ENCODE assay signal across 12 cellular contexts in genomic region chr15:45077391-45077790, GRCh38. TPM values are rescaled to one million over a fixed set of nuclear protein-coding genes. Genes with fewer than 3 reads are reported as not detected.
DNase-seq lines count a peak whose midpoint lies in the region; ATAC-seq, FAIRE-seq and TF ChIP-seq lines count a peak whose summit lies in the region.
"Not testable (repeated sequence)": the region's sequence is repeated elsewhere in the genome, so short reads cannot be mapped to it uniquely, and the experiment has no call there.
"Had no signal": no experiment of that assay in that cellular context is flagged by ENCODE, and none has a peak within 500 bp of the region (broad histone marks: within the 10 kb centered on the region; RNA-seq: fewer than 3 reads in every experiment).

No MANE protein-coding gene starts in this region.

- dilution Hi-C loops in endothelial cell of umbilical vein (cut with MboI; ENCODE audit: extremely low pct_ligation_motif_present, low sequenced_read_pairs): not testable (repeated sequence)

- FAIRE-seq in endothelial cell of umbilical vein (lab: Jason Lieb, UNC): not testable (repeated sequence)

- CTCF ChIA-PET in HEK293 (lab: Yijun Ruan, JAX); endothelial cell of umbilical vein (lab: Charles Lee): not testable (repeated sequence)

- BruUV-seq in endothelial cell of umbilical vein (replicated peaks; lab: Mats Ljungman, UMichigan): not testable (repeated sequence)

- not testable (repeated sequence) for H3K4me3 ChIP-seq in HEK293 (ENCODE audit: low read depth, low read length); ascending aorta; endothelial cell of umbilical vein (replicated peaks in 1 of 3; ENCODE audit: insufficient read depth in 1 of 3, low read depth in 1 of 3, low read length in 3 of 3); right cardiac atrium (ENCODE audit: low read length); mucosa of descending colon; transverse colon

- ATAC-seq in right cardiac atrium: peak; percentile 34 to 46
- ATAC-seq in mucosa of descending colon: peak; percentile 34

- H3K36me3 ChIP-seq in HEK293 (ENCODE audit: control insufficient read depth in 2 of 2, insufficient read depth in 1 of 2, low read length in 2 of 2); ascending aorta; endothelial cell of umbilical vein (ENCODE audit: control insufficient read depth in 2 of 2, extremely low read depth in 1 of 2, insufficient read depth in 2 of 2, low read length in 2 of 2); mucosa of descending colon (ENCODE audit: low read depth); transverse colon: not testable (repeated sequence)

- not testable (repeated sequence) for H3K27ac ChIP-seq in HEK293 (ENCODE audit: extremely low read depth, low read depth, low read length); endothelial cell of umbilical vein (ENCODE audit: insufficient read depth, low read depth, low read length)
- peak overlapping the region; percentile 62 to 64 for H3K27ac ChIP-seq in ascending aorta
- peak overlapping the region; percentile 23 for H3K27ac ChIP-seq in right cardiac atrium (ENCODE audit: low read length)
- H3K27ac ChIP-seq in transverse colon: peak overlapping the region in 1 of 4 donors; percentile 40

- not testable (repeated sequence) for TF ChIP-seq POLR2A in endothelial cell of umbilical vein (IDR thresholded peaks at IDR 0.05; ENCODE audit: low read depth, low read length); transverse colon (IDR thresholded peaks at IDR 0.05)

- H2AFZ ChIP-seq in endothelial cell of umbilical vein (ENCODE audit: low read depth, low read length): not testable (repeated sequence)

- not testable (repeated sequence) for H3K4me1 ChIP-seq in HEK293 (ENCODE audit: control insufficient read depth, insufficient read depth, low read length); ascending aorta; endothelial cell of umbilical vein (ENCODE audit: control insufficient read depth, extremely low read depth, insufficient read depth, low read length); right cardiac atrium (ENCODE audit: control insufficient read depth, insufficient read depth, low read length); mucosa of descending colon (ENCODE audit: low read depth); transverse colon

- not testable (repeated sequence) for H3K27me3 ChIP-seq in ascending aorta; endothelial cell of umbilical vein (ENCODE audit: control insufficient read depth in 2 of 2, insufficient read depth in 2 of 2, low read length in 2 of 2); right cardiac atrium (ENCODE audit: control insufficient read depth, insufficient read depth); transverse colon

- in situ Hi-C loops in transverse colon (cut with MboI; ENCODE audit: low pct_ligation_motif_present in 1 of 4, low pct_unique_long_range_greater_than_20kb in 1 of 4, low sequenced_read_pairs in 3 of 4): not testable (repeated sequence)

- POLR2A ChIA-PET in HEK293 (lab: Yijun Ruan, JAX); endothelial cell of umbilical vein (lab: Charles Lee): not testable (repeated sequence)

- TF ChIP-seq CTCF in HEK293 (tag by site-specific recombination; IDR thresholded peaks at IDR 0.05); ascending aorta (IDR thresholded peaks at IDR 0.05); endothelial cell of umbilical vein (IDR thresholded peaks at IDR 0.05; ENCODE audit: extremely low read depth in 1 of 2, insufficient read depth in 1 of 2, low read depth in 1 of 2, low read length in 2 of 2); mucosa of descending colon (IDR thresholded peaks at IDR 0.05); transverse colon (IDR thresholded peaks at IDR 0.05): not testable (repeated sequence)

- TF ChIP-seq EP300 in transverse colon (IDR thresholded peaks at IDR 0.05; ENCODE audit: low read depth): not testable (repeated sequence)

- 52% methylated on average over 2 of the region's 2 CpGs for WGBS in right cardiac atrium
- WGBS in transverse colon (ENCODE audit: low coverage in 1 of 2), 2 donors: 46 to 67% methylated on average over 2 of the region's 2 CpGs

- H3K9ac ChIP-seq in endothelial cell of umbilical vein (replicated peaks; ENCODE audit: extremely low read depth, insufficient read depth, low read length): not testable (repeated sequence)

- intact Hi-C loops in ascending aorta (cut with DNase I); endothelial cell of umbilical vein (cut with micrococcal nuclease); right cardiac atrium (cut with DNase I); mucosa of descending colon (cut with DNase I, micrococcal nuclease); transverse colon (cut with DNase I; ENCODE audit: low total_unique reads): not testable (repeated sequence)

- H3K79me2 ChIP-seq in endothelial cell of umbilical vein (ENCODE audit: control insufficient read depth, insufficient read depth, low read length): not testable (repeated sequence)

- H3K4me2 ChIP-seq in endothelial cell of umbilical vein (ENCODE audit: insufficient read depth, low read length): not testable (repeated sequence)

- not testable (repeated sequence) for DNase-seq in ascending aorta (ENCODE audit: low spot score in 2 of 2); right cardiac atrium
- DNase-seq in endothelial cell of umbilical vein (ENCODE audit: low read depth, low spot score) (peak; percentile 36), mucosa of descending colon (peak in 1 of 3 donors; percentile 60), transverse colon (peak; percentile 35)

- H3K9me1 ChIP-seq in endothelial cell of umbilical vein (replicated peaks; ENCODE audit: control insufficient read depth, extremely low read depth, insufficient read depth, low read length): not testable (repeated sequence)

- H3K9me3 ChIP-seq in HEK293 (ENCODE audit: control insufficient read depth, insufficient read depth, low read depth, low read length); ascending aorta; endothelial cell of umbilical vein (replicated peaks; ENCODE audit: control insufficient read depth, insufficient read depth, low read length); right cardiac atrium (ENCODE audit: control insufficient read depth, low read length); mucosa of descending colon; transverse colon: not testable (repeated sequence)

- not testable (repeated sequence) for H4K20me1 ChIP-seq in endothelial cell of umbilical vein (replicated peaks; ENCODE audit: control insufficient read depth, extremely low read depth, insufficient read depth, low read length)

RNA-seq across cellular contexts. Expression of gene DUOX2, which starts 36.6 kb away (rescaled TPM):
- total RNA-seq in ascending aorta (2.3 TPM), endothelial cell of umbilical vein (not detected in 2 replicates), right cardiac atrium (under 1 TPM; 0.39 to 0.63 (median 0.43) TPM), mucosa of descending colon (10 to 100 TPM in 1 of 3 donors, 1 to 10 TPM in 2; 3.1 to 40.1 (median 5.1) TPM), transverse colon (10 to 100 TPM in 1 of 4 donors, 1 to 10 TPM in 1, under 1 TPM in 2; 0.68 to 23.8 (median 1.9) TPM)
- polyA plus RNA-seq in endothelial cell of umbilical vein (0.01 and 0.02 TPM in 2 replicates), right cardiac atrium (0.41 TPM)
- not detected in 2 replicates for polyA plus RNA-seq in endothelial cell of umbilical vein (2011; cell fraction: cytosol; rRNA removed)
- polyA plus RNA-seq in endothelial cell of umbilical vein (2011; cell fraction: nucleus; rRNA removed): 0.03 TPM in 1 of 2 replicates, not detected in the other
- polyA plus RNA-seq in endothelial cell of umbilical vein (2012): 0.05 TPM in 1 of 2 replicates, not detected in the other
- not detected in 2 replicates for polyA minus RNA-seq in endothelial cell of umbilical vein
- not detected for polyA minus RNA-seq in endothelial cell of umbilical vein (2011; cell fraction: cytosol; rRNA and poly(A)+ RNA removed)
- not detected in 2 replicates for polyA minus RNA-seq in endothelial cell of umbilical vein (2011; cell fraction: nucleus; rRNA and poly(A)+ RNA removed)
- total RNA-seq: M059J had no signal

RNA-seq across cellular contexts. Expression of gene DUOXA2, which starts 36.7 kb away (rescaled TPM):
- 0.32 TPM for total RNA-seq in ascending aorta
- not detected in 2 replicates for total RNA-seq in endothelial cell of umbilical vein
- polyA plus RNA-seq in endothelial cell of umbilical vein: not detected in 2 replicates
- polyA plus RNA-seq in endothelial cell of umbilical vein (2011; cell fraction: cytosol; rRNA removed): not detected in 2 replicates
- polyA plus RNA-seq in endothelial cell of umbilical vein (2011; cell fraction: nucleus; rRNA removed): not detected in 2 replicates
- polyA plus RNA-seq in endothelial cell of umbilical vein (2012): not detected in 2 replicates
- polyA minus RNA-seq in endothelial cell of umbilical vein: not detected in 2 replicates
- not detected for polyA minus RNA-seq in endothelial cell of umbilical vein (2011; cell fraction: cytosol; rRNA and poly(A)+ RNA removed)
- polyA minus RNA-seq in endothelial cell of umbilical vein (2011; cell fraction: nucleus; rRNA and poly(A)+ RNA removed): not detected in 2 replicates
- not detected for total RNA-seq in right cardiac atrium
- 0.05 TPM for polyA plus RNA-seq in right cardiac atrium
- total RNA-seq in mucosa of descending colon: 1 to 10 TPM in 2 of 3 donors, under 1 TPM in 1; 0.32 to 5.8 (median 1.2) TPM
- 10 to 100 TPM in 1 of 4 donors, under 1 TPM in 1, not detected in 2; 0.68 to 10.0 TPM for total RNA-seq in transverse colon
- total RNA-seq: Calu3; CD8-positive, alpha-beta T cell; H9; OCI-LY7 had no signal
- polyA plus RNA-seq: A549 had no signal

RNA-seq across cellular contexts. Expression of gene DUOXA1, which starts 52.3 kb away (rescaled TPM):
- total RNA-seq in ascending aorta (4.2 TPM), endothelial cell of umbilical vein (not detected in 2 replicates), right cardiac atrium (1 to 10 TPM in 3 of 4 donors, under 1 TPM in 1; 0.72 to 2.1 (median 1.7) TPM), mucosa of descending colon (1 to 10 TPM in 2 of 3 donors, under 1 TPM in 1; 0.29 to 1.6 (median 1.6) TPM), transverse colon (1 to 10 TPM in 1 of 4 donors, not detected in 3; 1.4 TPM)
- polyA plus RNA-seq in endothelial cell of umbilical vein (0.07 TPM in 1 of 2 replicates, not detected in the other), right cardiac atrium (1.2 TPM)
- polyA plus RNA-seq in endothelial cell of umbilical vein (2011; cell fraction: cytosol; rRNA removed): not detected in 2 replicates
- 0.05 and 0.13 TPM in 2 replicates for polyA plus RNA-seq in endothelial cell of umbilical vein (2011; cell fraction: nucleus; rRNA removed)
- polyA plus RNA-seq in endothelial cell of umbilical vein (2012): 0.05 and 0.15 TPM in 2 replicates
- polyA minus RNA-seq in endothelial cell of umbilical vein: not detected in 2 replicates
- not detected for polyA minus RNA-seq in endothelial cell of umbilical vein (2011; cell fraction: cytosol; rRNA and poly(A)+ RNA removed)
- not detected in 2 replicates for polyA minus RNA-seq in endothelial cell of umbilical vein (2011; cell fraction: nucleus; rRNA and poly(A)+ RNA removed)
- total RNA-seq: Calu3; CD8-positive, alpha-beta T cell; M059J; OCI-LY7 had no signal

RNA-seq across cellular contexts. Expression of gene DUOX1, which starts 52.4 kb away (rescaled TPM):
- total RNA-seq in ascending aorta: 2.7 TPM
- not detected in 2 replicates for total RNA-seq in endothelial cell of umbilical vein
- polyA plus RNA-seq in endothelial cell of umbilical vein: not detected in 2 replicates
- polyA plus RNA-seq in endothelial cell of umbilical vein (2011; cell fraction: cytosol; rRNA removed): not detected in 2 replicates
- polyA plus RNA-seq in endothelial cell of umbilical vein (2011; cell fraction: nucleus; rRNA removed): not detected in 2 replicates
- 0.38 and 0.62 TPM in 2 replicates for polyA plus RNA-seq in endothelial cell of umbilical vein (2012)
- not detected in 2 replicates for polyA minus RNA-seq in endothelial cell of umbilical vein
- polyA minus RNA-seq in endothelial cell of umbilical vein (2011; cell fraction: cytosol; rRNA and poly(A)+ RNA removed): not detected
- not detected in 2 replicates for polyA minus RNA-seq in endothelial cell of umbilical vein (2011; cell fraction: nucleus; rRNA and poly(A)+ RNA removed)
- total RNA-seq in right cardiac atrium: 1 to 10 TPM; 1.9 to 6.1 (median 3.6) TPM
- 2.0 TPM for polyA plus RNA-seq in right cardiac atrium
- 1 to 10 TPM in 1 of 3 donors, under 1 TPM in 2; 0.43 to 1.7 (median 0.70) TPM for total RNA-seq in mucosa of descending colon
- total RNA-seq in transverse colon: 1 to 10 TPM in 1 of 4 donors, under 1 TPM in 2, not detected in 1; 0.14 to 4.1 (median 0.64) TPM
- total RNA-seq: CD8-positive, alpha-beta T cell; M059J; OCI-LY7 had no signal
- polyA plus RNA-seq: A549 had no signal

RNA-seq across cellular contexts. Expression of gene SORD, which starts 54.4 kb away (rescaled TPM):
- total RNA-seq in ascending aorta (6.5 TPM), endothelial cell of umbilical vein (16.6 and 23.0 TPM in 2 replicates), right cardiac atrium (10 to 100 TPM; 11.0 to 14.7 (median 12.9) TPM), mucosa of descending colon (10 to 100 TPM; 11.7 to 31.1 (median 15.8) TPM), transverse colon (10 to 100 TPM in 3 of 4 donors, under 1 TPM in 1; 0.75 to 36.2 (median 11.3) TPM)
- polyA plus RNA-seq in endothelial cell of umbilical vein (18.0 and 31.8 TPM in 2 replicates), right cardiac atrium (5.5 TPM)
- 31.3 and 32.8 TPM in 2 replicates for polyA plus RNA-seq in endothelial cell of umbilical vein (2011; cell fraction: cytosol; rRNA removed)
- polyA plus RNA-seq in endothelial cell of umbilical vein (2011; cell fraction: nucleus; rRNA removed): 47.4 and 54.6 TPM in 2 replicates
- 25.7 and 41.5 TPM in 2 replicates for polyA plus RNA-seq in endothelial cell of umbilical vein (2012)
- 25.4 and 34.6 TPM in 2 replicates for polyA minus RNA-seq in endothelial cell of umbilical vein
- 92.0 TPM for polyA minus RNA-seq in endothelial cell of umbilical vein (2011; cell fraction: cytosol; rRNA and poly(A)+ RNA removed)
- polyA minus RNA-seq in endothelial cell of umbilical vein (2011; cell fraction: nucleus; rRNA and poly(A)+ RNA removed): 8.0 and 8.7 TPM in 2 replicates
